Comparison of ENCODE assay signal across 16 cellular contexts in genomic region chr11:44870615-44871176, GRCh38.
"Had no signal": no experiment of that assay in that cellular context is flagged by ENCODE, and none has a peak within 500 bp of the region (broad histone marks: within the 10 kb centered on the region; RNA-seq: fewer than 3 reads in every experiment).

No MANE protein-coding gene starts in this region.

- ATAC-seq: activated T-cell treated with anti-CD3 and anti-CD28 coated beads, Interleukin-2, amount 50 U/mL, for 72 hours; sciatic nerve had no signal

- H3K27ac Mint-ChIP-seq: activated CD4-positive, alpha-beta memory T cell treated with anti-CD3 and anti-CD28 coated beads, Interleukin-2, amount 10 ng/mL, durations not matched to agents 7 days and 5 days; activated naive CD8-positive, alpha-beta T cell treated with anti-CD3 and anti-CD28 coated beads, Interleukin-2, amount 10 ng/mL, durations not matched to agents 7 days and 5 days; activated T-cell treated with anti-CD3 and anti-CD28 coated beads, Interleukin-2, amount 50 U/mL, for 72 hours; stimulated activated naive CD8-positive, alpha-beta T cell treated with anti-CD3 and anti-CD28 coated beads, Interleukin-15, Interleukin-2, amounts not matched to agents 100 ng/mL and 50 ng/mL, for 24 hours had no signal

- H3K36me3 Mint-ChIP-seq: activated naive CD8-positive, alpha-beta T cell treated with anti-CD3 and anti-CD28 coated beads, Interleukin-2, amount 10 ng/mL, durations not matched to agents 7 days and 5 days had no signal

- H3K4me1 Mint-ChIP-seq: activated naive CD8-positive, alpha-beta T cell treated with anti-CD3 and anti-CD28 coated beads, Interleukin-2, amount 10 ng/mL, durations not matched to agents 7 days and 5 days had no signal

- H3K27me3 ChIP-seq: colonic mucosa, hepatocyte, neutrophil had no signal

- H3K4me3 Mint-ChIP-seq: activated CD4-positive, alpha-beta memory T cell treated with anti-CD3 and anti-CD28 coated beads, Interleukin-2, amount 10 ng/mL, durations not matched to agents 7 days and 5 days; activated naive CD8-positive, alpha-beta T cell treated with anti-CD3 and anti-CD28 coated beads, Interleukin-2, amount 10 ng/mL, durations not matched to agents 7 days and 5 days; activated T-cell treated with anti-CD3 and anti-CD28 coated beads, Interleukin-2, amount 50 U/mL, for 72 hours; stimulated activated naive CD8-positive, alpha-beta T cell treated with anti-CD3 and anti-CD28 coated beads, Interleukin-15, Interleukin-2, amounts not matched to agents 100 ng/mL and 50 ng/mL, for 24 hours had no signal

- H3K4me3 ChIP-seq: colonic mucosa, hepatocyte, thoracic aorta had no signal

- FAIRE-seq: bronchial epithelial cell had no signal

- H3K36me3 ChIP-seq: colonic mucosa, neutrophil, thoracic aorta had no signal

- DNase-seq: activated CD4-positive, alpha-beta memory T cell treated with anti-CD3 and anti-CD28 coated beads, Interleukin-2, amount 10 ng/mL, durations not matched to agents 7 days and 5 days; activated CD4-positive, alpha-beta T cell treated with anti-CD3 and anti-CD28 coated beads for 1 hour; activated naive CD8-positive, alpha-beta T cell treated with anti-CD3 and anti-CD28 coated beads, Interleukin-2, amount 10 ng/mL, durations not matched to agents 7 days and 5 days; activated T-cell treated with anti-CD3 and anti-CD28 coated beads, Interleukin-2, amount 50 U/mL, for 72 hours; anterior cingulate cortex; colonic mucosa; stimulated activated CD4-positive, alpha-beta T cell treated with anti-CD3 and anti-CD28 coated beads, Interleukin-12 subunit alpha, Interleukin-12 subunit beta, amount 100 ng/mL, for 4 hours; stimulated activated CD4-positive, alpha-beta T cell treated with anti-CD3 and anti-CD28 coated beads, Interleukin-2, amount 100 ng/mL, for 48 hours; stimulated activated CD8-positive, alpha-beta memory T cell treated with anti-CD3 and anti-CD28 coated beads, Interleukin-4, amount 100 ng/mL, for 48 hours; SW 1271 had no signal

- H3K79me2 ChIP-seq: hepatocyte had no signal

- H3K4me1 ChIP-seq: colonic mucosa had no signal

- H3K9me3 Mint-ChIP-seq: activated naive CD8-positive, alpha-beta T cell treated with anti-CD3 and anti-CD28 coated beads, Interleukin-2, amount 10 ng/mL, durations not matched to agents 7 days and 5 days; activated T-cell treated with anti-CD3 and anti-CD28 coated beads, Interleukin-2, amount 50 U/mL, for 72 hours; stimulated activated naive CD8-positive, alpha-beta T cell treated with anti-CD3 and anti-CD28 coated beads, Interleukin-15, Interleukin-2, amounts not matched to agents 100 ng/mL and 50 ng/mL, for 24 hours had no signal

- H3K4me2 ChIP-seq: hepatocyte had no signal

- H3K27ac ChIP-seq: colonic mucosa, hepatocyte, neutrophil, thoracic aorta had no signal

- H3K9me3 ChIP-seq: colonic mucosa, neutrophil, thoracic aorta had no signal

- H2AFZ ChIP-seq: hepatocyte had no signal
